In the genomic region with DNA sequence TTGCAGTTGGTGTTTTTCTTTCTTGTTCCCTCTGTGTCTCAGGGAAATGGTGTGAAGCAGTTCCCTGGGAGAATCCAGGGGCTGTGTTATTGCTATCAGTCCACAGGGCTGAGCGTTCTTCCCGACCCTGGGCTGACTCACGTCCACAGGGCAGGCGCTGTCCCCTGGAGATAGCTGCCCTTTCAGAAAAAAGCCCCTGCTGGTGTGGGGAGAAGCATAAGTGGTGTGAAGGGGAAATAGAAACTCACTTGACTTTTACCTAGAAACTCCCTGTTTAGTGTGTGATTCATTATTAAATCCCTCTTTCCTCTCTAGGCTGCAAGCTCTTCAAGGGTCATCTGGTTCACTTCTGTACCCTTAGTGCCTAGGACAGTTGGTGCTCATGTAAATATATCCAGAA, we compare ENCODE assay signal across 11 cellular contexts.
DNase-seq lines count a peak whose midpoint lies in the region; ATAC-seq, FAIRE-seq and TF ChIP-seq lines count a peak whose summit lies in the region.
"Had no signal": no experiment of that assay in that cellular context is flagged by ENCODE, and none has a peak within 500 bp of the region (broad histone marks: within the 10 kb centered on the region; RNA-seq: fewer than 3 reads in every experiment).

No MANE protein-coding gene starts in this region.

- TF ChIP-seq POLR2A in K562 (conservative IDR thresholded peaks at IDR 0.05) = no peak
- TF ChIP-seq POLR2A in stomach (IDR thresholded peaks at IDR 0.05) = no peak

- intact Hi-C loops in K562 (cut with micrococcal nuclease) = no loop called here
- intact Hi-C loops in sciatic nerve (cut with DNase I) = no loop called here
- intact Hi-C loops in stomach (cut with DNase I; ENCODE audit: low total_unique reads) = no loop called here

- peak; percentile 51 for FAIRE-seq in K562 (lab: Jason Lieb, UNC)
- FAIRE-seq: islet of Langerhans had no signal

- no peaks in the 10 kb centered on the region for H3K36me3 ChIP-seq in K562 (ENCODE audit: control insufficient read depth, insufficient read depth, low read length)
- no peaks in the 10 kb centered on the region for H3K36me3 ChIP-seq in stomach

- no TSS peak for BruUV-seq in K562 (replicated peaks; lab: Mats Ljungman, UMichigan)

- TF ChIP-seq EP300 in K562 (IDR thresholded peaks at IDR 0.05; ENCODE audit: low read length) = peak; percentile 3; the same call in 1 of the 2 replicates
- no peak for TF ChIP-seq EP300 in stomach (IDR thresholded peaks at IDR 0.05)

- H3K4me3 ChIP-seq in K562 = no peak overlapping the region
- H3K4me3 ChIP-seq in stomach = no peak overlapping the region

- WGBS in K562 (ENCODE audit: insufficient coverage, low coverage, missing lambda C conversion rate) = 0% methylated on average over 4 of the region's 4 CpGs
- WGBS in stomach, 5 donors = 58 to 65% (median 59%) methylated on average over 4 of the region's 4 CpGs

- no peak overlapping the region for H3K9ac ChIP-seq in K562 (ENCODE audit: insufficient read depth in 1 of 2, low read depth in 2 of 2, low read length in 2 of 2)

- no peak overlapping the region; the same call in 2 of the 3 replicates for H3K27ac ChIP-seq in K562 (ENCODE audit: extremely low read depth, low read depth, low read length)
- no peak overlapping the region for H3K27ac ChIP-seq in stomach

- no peaks in the 10 kb centered on the region for H4K20me1 ChIP-seq in K562 (replicated peaks; ENCODE audit: control insufficient read depth, insufficient read depth, low read length)

- H3K9me1 ChIP-seq in K562 (ENCODE audit: control insufficient read depth, insufficient read depth, low read length) = no peaks in the 10 kb centered on the region

- ATAC-seq in GM18502 (IDR thresholded peaks at IDR 0.05; ENCODE audit: poor library complexity, unreplicated experiment) = peak; percentile 48
- peak; percentile 52 for ATAC-seq in GM19467 (IDR thresholded peaks at IDR 0.05; ENCODE audit: unreplicated experiment)
- ATAC-seq in HG03103 (IDR thresholded peaks at IDR 0.05; ENCODE audit: low read depth, unreplicated experiment) = peak; percentile 40
- peak; percentile 81 for ATAC-seq in K562
- ATAC-seq in sciatic nerve = no peak
- no peak for ATAC-seq in esophagus mucosa

- TF ChIP-seq RAD21 in K562 (CRISPR knock-in tag; conservative IDR thresholded peaks at IDR 0.05 in 1 of 2, IDR thresholded peaks at IDR 0.05 in 1 of 2) = no peak

- H3K4me2 ChIP-seq in K562 (ENCODE audit: insufficient read depth, low read length) = peak overlapping the region; percentile 43

- no peak for TF ChIP-seq CTCF in K562 (IDR thresholded peaks at IDR 0.05 in 2 of 3, conservative IDR thresholded peaks at IDR 0.05 in 1 of 3; ENCODE audit: insufficient read depth in 2 of 3, low read depth in 1 of 3, low read length in 3 of 3)
- no peak for TF ChIP-seq CTCF in stomach (IDR thresholded peaks at IDR 0.05)

- no peaks in the 10 kb centered on the region for H3K79me2 ChIP-seq in K562 (ENCODE audit: control insufficient read depth, insufficient read depth, low read length)

- in situ Hi-C loops in K562 (cut with MboI) = no loop called here

- peaks cover 0 to 24% of the 10 kb centered on the region in 2 experiments; a peak in 3 of 5 replicates for H3K4me1 ChIP-seq in K562 (replicated peaks in 1 of 2; ENCODE audit: control insufficient read depth in 2 of 2, insufficient read depth in 2 of 2, low read length in 2 of 2)
- no peaks in the 10 kb centered on the region for H3K4me1 ChIP-seq in stomach

- CTCF ChIA-PET in K562 (lab: Yijun Ruan, JAX; ENCODE audit: low intra/inter-chr PET ratio) = no interaction called here

- POLR2A ChIA-PET in K562 (lab: Yijun Ruan, JAX) = interaction anchor here (0.8 to 1.2 kb wide), 2 partner anchors 22 to 23 kb away, joined by 3 to 5 read pairs; no protein-coding TSS in a partner anchor

- H2AFZ ChIP-seq in K562 (ENCODE audit: low read depth, low read length) = 0 out of 2 replicates have a peak overlapping the region, but pooled peaks have one; percentile 9

- DNase-seq in K562 (ENCODE audit: extremely low read depth in 1 of 4, low spot score in 3 of 4) = peak; percentile 31 to 66 (median 48)
- DNase-seq in NCI-H226 = no peak
- DNase-seq in sciatic nerve (ENCODE audit: low spot score) = no peak
- DNase-seq in stomach = no peak
- DNase-seq: amygdala, NCI-H1092 had no signal

- H3K27me3 ChIP-seq in K562 (ENCODE audit: control insufficient read depth in 2 of 2, insufficient read depth in 2 of 2, low read length in 2 of 2) = peaks cover 0 to 11% of the 10 kb centered on the region in 2 experiments; a peak in 2 of 5 replicates
- no peaks in the 10 kb centered on the region for H3K27me3 ChIP-seq in stomach

- H3K9me3 ChIP-seq in K562 (replicated peaks; ENCODE audit: control insufficient read depth, insufficient read depth, low read depth, low read length) = no peaks in the 10 kb centered on the region
- no peaks in the 10 kb centered on the region for H3K9me3 ChIP-seq in stomach

TF ChIP-seq in K562, 482 proteins besides CTCF, POLR2A, EP300 and RAD21 (continues in another document):
- peak; percentile 73 for TF ChIP-seq ARID1B (IDR thresholded peaks at IDR 0.05)
- TF ChIP-seq FOXJ3 (CRISPR knock-in tag; IDR thresholded peaks at IDR 0.05) = no peak
- no peak for TF ChIP-seq ZNF589 (CRISPR knock-in tag; IDR thresholded peaks at IDR 0.05; ENCODE audit: low read depth)
- TF ChIP-seq ARID3A (IDR thresholded peaks at IDR 0.05; ENCODE audit: borderline replicate concordance, low read depth, low read length) = no peak
- TF ChIP-seq RFX7 (CRISPR knock-in tag; IDR thresholded peaks at IDR 0.05) = no peak
- no peak for TF ChIP-seq CBX1 (IDR thresholded peaks at IDR 0.05; ENCODE audit: low read depth)
- no peak for TF ChIP-seq TAF7 (tag; IDR thresholded peaks at IDR 0.05)
- TF ChIP-seq MIER1 (IDR thresholded peaks at IDR 0.05; ENCODE audit: low read depth) = peak; percentile 95
- TF ChIP-seq, protein P1, sequence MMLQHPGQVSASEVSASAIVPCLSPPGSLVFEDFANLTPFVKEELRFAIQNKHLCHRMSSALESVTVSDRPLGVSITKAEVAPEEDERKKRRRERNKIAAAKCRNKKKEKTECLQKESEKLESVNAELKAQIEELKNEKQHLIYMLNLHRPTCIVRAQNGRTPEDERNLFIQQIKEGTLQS (IDR thresholded peaks at IDR 0.05) = peak; percentile 53
- TF ChIP-seq, protein P1 (CRISPR knock-in tag; conservative IDR thresholded peaks at IDR 0.05) = no peak
- peak; percentile 75 for TF ChIP-seq CBFA2T3 (IDR thresholded peaks at IDR 0.05)
- no peak for TF ChIP-seq RAD51 (IDR thresholded peaks at IDR 0.05; ENCODE audit: borderline replicate concordance, low read depth)
- TF ChIP-seq NKRF (IDR thresholded peaks at IDR 0.05; ENCODE audit: borderline replicate concordance) = no peak
- TF ChIP-seq CBX2 (IDR thresholded peaks at IDR 0.05; ENCODE audit: insufficient read depth, low read length, poor library complexity, severe bottlenecking) = no peak
- TF ChIP-seq UBTF (IDR thresholded peaks at IDR 0.05; ENCODE audit: borderline replicate concordance in 1 of 2, low read depth in 2 of 2, low read length in 2 of 2) = 0 out of 4 replicates have a peak, but pooled peaks of 1 of the 2 experiments have one; percentile 46

Comparison
In these comparisons a context has a peak if more than half of its experiments do, and no peak if none do; other contexts are left out.
1. ATAC-seq: peak in GM18502 (single experiment), GM19467 (single experiment), HG03103 (single experiment) and K562 (single experiment); none in sciatic nerve (single experiment) and esophagus mucosa (single experiment).
2. DNase-seq: peak in K562 (4 of 4); none in NCI-H226 (single experiment), sciatic nerve (single experiment) and stomach (single experiment).